In genomic region chr14:23114120-23114458, GRCh38 we compare ENCODE assay signal across 32 cellular contexts. TPM values are rescaled to one million over a fixed set of nuclear protein-coding genes. Genes with fewer than 3 reads are reported as not detected.
DNase-seq lines count a peak whose midpoint lies in the region; ATAC-seq, FAIRE-seq and TF ChIP-seq lines count a peak whose summit lies in the region.
"Had no signal": no experiment of that assay in that cellular context is flagged by ENCODE, and none has a peak within 500 bp of the region (broad histone marks: within the 10 kb centered on the region; RNA-seq: fewer than 3 reads in every experiment).

No MANE protein-coding gene starts in this region.

- H4K8ac ChIP-seq in H1 (ENCODE audit: extremely low read depth, insufficient read depth, low read length), result no peak overlapping the region

- no peaks in the 10 kb centered on the region for H3K36me3 Mint-ChIP-seq in neural progenitor cell
- H3K36me3 Mint-ChIP-seq: stimulated activated naive B cell treated with anti-CD40 and anti-IgM and Interleukin-4, amounts not matched to agents 10 μg/mL and 1 μg/mL and 100 μg/mL, for 72 hours; T-cell had no signal

- CTCF ChIA-PET in H1 (lab: Charles Lee; ENCODE audit: partially characterized antibody), result interaction anchor here (1.1 to 3.7 kb wide), 9 partner anchors 10 to 208 kb away, joined by 3 to 22 read pairs (median 7); partner anchors contain the start of genes CDH24, CIROP and PABPN1

- no peak overlapping the region for H3K4ac ChIP-seq in H1 (replicated peaks; ENCODE audit: insufficient read length, low read depth, low read length)

- no peaks in the 10 kb centered on the region; the same call in 1 of the 2 replicates for H3K23me2 ChIP-seq in H1 (ENCODE audit: low read depth, low read length)

- H3K27ac Mint-ChIP-seq in neural progenitor cell, result no peak overlapping the region
- H3K27ac Mint-ChIP-seq: stimulated activated naive B cell treated with anti-CD40 and anti-IgM and Interleukin-4, amounts not matched to agents 10 μg/mL and 1 μg/mL and 100 μg/mL, for 72 hours had no signal

- no peak overlapping the region for H3K4me3 ChIP-seq in ACC112 (ENCODE audit: low read depth, low read length)
- no peak overlapping the region for H3K4me3 ChIP-seq in HL-60 (replicated peaks; ENCODE audit: insufficient read depth, low read length)
- H3K4me3 ChIP-seq in H1 (ENCODE audit: extremely low read depth in 1 of 4, insufficient read depth in 2 of 4, low read depth in 3 of 4, low read length in 4 of 4), result no peak overlapping the region
- no peak overlapping the region for H3K4me3 ChIP-seq in neural progenitor cell
- H3K4me3 ChIP-seq: MG63, testis, uterus had no signal

- H4K20me1 ChIP-seq in H1 (replicated peaks in 1 of 2; ENCODE audit: control insufficient read depth in 1 of 2, insufficient read depth in 2 of 2, low read length in 2 of 2) (no peaks in the 10 kb centered on the region), neural progenitor cell (ENCODE audit: low read depth) (no peaks in the 10 kb centered on the region)

- peaks cover 4% of the 10 kb centered on the region for H3K27me3 Mint-ChIP-seq in neural progenitor cell (ENCODE audit: insufficient read depth, low read depth)

- no peak overlapping the region for H3K23ac ChIP-seq in H1 (ENCODE audit: insufficient read length)

- H3K14ac ChIP-seq in H1 (ENCODE audit: insufficient read length), result no peak overlapping the region

- peaks cover 33% of the 10 kb centered on the region for H3K4me1 ChIP-seq in ACC112 (ENCODE audit: control insufficient read depth, insufficient read depth, low read length, unreplicated experiment)
- H3K4me1 ChIP-seq in H1 (replicated peaks in 1 of 4; ENCODE audit: control insufficient read depth in 3 of 4, insufficient read depth in 4 of 4, low read length in 3 of 4), result peaks cover 0 to 14% (median 4%) of the 10 kb centered on the region in 4 experiments; a peak in 6 of 7 replicates
- H3K4me1 ChIP-seq in neural progenitor cell, result peaks cover 16% of the 10 kb centered on the region
- H3K4me1 ChIP-seq: testis, uterus had no signal

- no peaks in the 10 kb centered on the region for H3K79me1 ChIP-seq in H1 (ENCODE audit: low read depth, low read length)

- no peak overlapping the region for H3K4me3 Mint-ChIP-seq in neural progenitor cell
- H3K4me3 Mint-ChIP-seq: stimulated activated naive B cell treated with anti-CD40 and anti-IgM and Interleukin-4, amounts not matched to agents 10 μg/mL and 1 μg/mL and 100 μg/mL, for 72 hours; T-cell had no signal

- H3K27me3 ChIP-seq in ACC112 (ENCODE audit: insufficient read depth, low read length), result no peaks in the 10 kb centered on the region
- H3K27me3 ChIP-seq in HL-60 (ENCODE audit: insufficient read depth, poor library complexity, severe bottlenecking), result no peaks in the 10 kb centered on the region
- peaks cover 0 to 3% (median 0%) of the 10 kb centered on the region in 4 experiments; a peak in 2 of 7 replicates for H3K27me3 ChIP-seq in H1 (replicated peaks in 1 of 4; ENCODE audit: control insufficient read depth in 3 of 4, extremely low read depth in 1 of 4, insufficient read depth in 3 of 4, low read length in 3 of 4)
- peaks cover 12% of the 10 kb centered on the region for H3K27me3 ChIP-seq in neural progenitor cell
- H3K27me3 ChIP-seq: MG63, testis, uterus had no signal

- H2BK5ac ChIP-seq in H1 (ENCODE audit: low read depth, low read length), result no peak overlapping the region

- ATAC-seq in HG02884 (IDR thresholded peaks at IDR 0.05; ENCODE audit: unreplicated experiment), result no peak
- ATAC-seq in stimulated activated naive CD8-positive, alpha-beta T cell treated with anti-CD3 and anti-CD28 coated beads, Interleukin-15, Interleukin-2, amounts not matched to agents 100 U/mL and 50 U/mL, for 24 hours, result no peak
- ATAC-seq in GM18519 (IDR thresholded peaks at IDR 0.05; ENCODE audit: low FRiP score, unreplicated experiment), result no peak
- ATAC-seq: T-cell had no signal

- H3K18ac ChIP-seq in H1 (ENCODE audit: extremely low read depth, low read length), result no peak overlapping the region

- peaks cover 16% of the 10 kb centered on the region for H3K4me1 Mint-ChIP-seq in neural progenitor cell

- H3K27ac ChIP-seq in ACC112 (ENCODE audit: low read depth, low read length), result peak overlapping the region; percentile 94
- H3K27ac ChIP-seq in HL-60 (replicated peaks), result peak overlapping the region; percentile 99
- no peak overlapping the region for H3K27ac ChIP-seq in H1 (ENCODE audit: low read depth, low read length)
- no peak overlapping the region for H3K27ac ChIP-seq in neural progenitor cell
- H3K27ac ChIP-seq: testis, uterus had no signal

- H4K91ac ChIP-seq in H1 (replicated peaks; ENCODE audit: insufficient read length, low read length), result no peak overlapping the region

- H3K36me3 ChIP-seq in ACC112 (ENCODE audit: insufficient read depth, low read length), result no peaks in the 10 kb centered on the region
- H3K36me3 ChIP-seq in H1 (ENCODE audit: control insufficient read depth in 2 of 4, insufficient read depth in 4 of 4, low read length in 3 of 4), result no peaks in the 10 kb centered on the region
- no peaks in the 10 kb centered on the region for H3K36me3 ChIP-seq in neural progenitor cell
- H3K36me3 ChIP-seq: MG63, uterus had no signal

- no peak for TF ChIP-seq POLR2A in H1 (IDR thresholded peaks at IDR 0.05; ENCODE audit: control extremely low read depth in 1 of 2, low read depth in 2 of 2, low read length in 2 of 2)

- TF ChIP-seq CTCF in HL-60 (IDR thresholded peaks at IDR 0.05; ENCODE audit: insufficient read depth, low read length) (no peak), H1 (IDR thresholded peaks at IDR 0.05; ENCODE audit: control extremely low read depth in 1 of 3, insufficient read depth in 1 of 3, low read depth in 1 of 3, low read length in 3 of 3) (no peak), neural progenitor cell (IDR thresholded peaks at IDR 0.05) (no peak)

- no peaks in the 10 kb centered on the region for H3K9me3 Mint-ChIP-seq in neural progenitor cell
- H3K9me3 Mint-ChIP-seq: stimulated activated naive B cell treated with anti-CD40 and anti-IgM and Interleukin-4, amounts not matched to agents 10 μg/mL and 1 μg/mL and 100 μg/mL, for 72 hours; T-cell had no signal

- H2BK12ac ChIP-seq in H1 (ENCODE audit: low read depth, low read length), result 0 out of 2 replicates have a peak overlapping the region, but pooled peaks have one; percentile 20

- no peak for TF ChIP-seq RAD21 in H1 (IDR thresholded peaks at IDR 0.05 in 1 of 2, conservative IDR thresholded peaks at IDR 0.05 in 1 of 2; ENCODE audit: low read depth in 2 of 2, low read length in 2 of 2)

- H3K56ac ChIP-seq in H1 (replicated peaks; ENCODE audit: insufficient read length, low read depth, low read length), result no peak overlapping the region

- TF ChIP-seq EP300 in H1 (IDR thresholded peaks at IDR 0.05; ENCODE audit: borderline replicate concordance in 1 of 2, low read depth in 2 of 2, low read length in 2 of 2), result no peak

- peak overlapping the region; percentile 23; the same call in 1 of the 2 replicates for H2BK15ac ChIP-seq in H1 (ENCODE audit: low read length)

- no peak overlapping the region for H2BK120ac ChIP-seq in H1 (replicated peaks; ENCODE audit: low read depth, low read length)

- no peaks in the 10 kb centered on the region for H3K79me2 ChIP-seq in ACC112 (ENCODE audit: control insufficient read depth, insufficient read depth, low read length, unreplicated experiment)
- H3K79me2 ChIP-seq in H1 (ENCODE audit: control insufficient read depth in 1 of 2, insufficient read depth in 2 of 2, low read length in 2 of 2), result no peaks in the 10 kb centered on the region
- H3K79me2 ChIP-seq in neural progenitor cell (ENCODE audit: low read depth), result no peaks in the 10 kb centered on the region

- 0 out of 7 replicates have a peak overlapping the region, but pooled peaks of 1 of the 4 experiments have one; percentile 30 for H3K9ac ChIP-seq in H1 (replicated peaks in 1 of 4; ENCODE audit: extremely low read depth in 1 of 4, low read depth in 3 of 4, low read length in 3 of 4)
- no peak overlapping the region for H3K9ac ChIP-seq in neural progenitor cell

- no peak overlapping the region; a peak in 1 of 4 replicates for H3K4me2 ChIP-seq in H1 (ENCODE audit: insufficient read depth in 1 of 2, low read depth in 2 of 2, low read length in 2 of 2)
- H3K4me2 ChIP-seq in neural progenitor cell, result peak overlapping the region; percentile 35

- 75% methylated on average over 5 of the region's 5 CpGs; no CpG with 5 or more reads in 1 of the 2 experiments for WGBS in H1 (ENCODE audit: extremely low coverage in 1 of 2, insufficient coverage in 1 of 2, insufficient read length in 1 of 2, insufficient replicate concordance in 2 of 2, low coverage in 1 of 2, low lambda C conversion rate in 2 of 2, missing lambda C conversion rate in 1 of 2), 2 experiments

- POLR2A ChIA-PET in H1 (lab: Charles Lee; ENCODE audit: partially characterized antibody), result interaction anchor here (1.0 to 1.5 kb wide), 2 partner anchors 22 to 56 kb away, joined by 3 to 4 read pairs; no protein-coding TSS in a partner anchor

- DNase-seq in HL-60 (ENCODE audit: low read depth in 1 of 2, low spot score in 1 of 2) (no peak), H1 (ENCODE audit: low read depth in 1 of 2, low spot score in 2 of 2) (no peak), neural progenitor cell (ENCODE audit: low spot score) (no peak), HT-29 (ENCODE audit: low spot score) (no peak)
- DNase-seq in stimulated activated naive CD8-positive, alpha-beta T cell treated with anti-CD3 and anti-CD28 coated beads, Interleukin-15, Interleukin-2, amounts not matched to agents 100 U/mL and 50 U/mL, for 24 hours, result no peak
- DNase-seq: activated CD4-positive, alpha-beta T cell treated with anti-CD3 and anti-CD28 coated beads, Interleukin-2, amount 50 U/mL, for 48 hours; activated gamma-delta T cell treated with Interleukin-2 at 50 U/mL for 16 hours; amniotic stem cell; C1 segment of cervical spinal cord; cortex of kidney; EL; HCEC 1CT; kidney; MG63; NCI-H1417 treated with DMSO at 0.1 percent for 48 hours; NCI-H82; SHP77 treated with DMSO at 0.1 percent for 48 hours; stimulated activated CD4-positive, alpha-beta T cell treated with anti-CD3 and anti-CD28 coated beads, Interleukin-4, amount 100 ng/mL, for 24 hours; stimulated activated naive B cell treated with anti-CD40 and anti-IgM and Interleukin-4, amounts not matched to agents 10 μg/mL and 1 μg/mL and 100 μg/mL, for 72 hours; T-cell; testis; uterus had no signal

- H2BK20ac ChIP-seq in H1 (ENCODE audit: low read length), result no peak overlapping the region

- no peaks in the 10 kb centered on the region for H3F3A ChIP-seq in neural progenitor cell (ENCODE audit: low read depth)

- no peak overlapping the region for H4K5ac ChIP-seq in H1 (ENCODE audit: insufficient read length, low read depth, low read length)

- no peaks in the 10 kb centered on the region; a peak in 1 of 4 replicates for H3K9me3 ChIP-seq in H1 (ENCODE audit: insufficient read depth in 2 of 2, low read depth in 1 of 2, low read length in 1 of 2)
- H3K9me3 ChIP-seq in neural progenitor cell (ENCODE audit: low read depth), result no peaks in the 10 kb centered on the region
- H3K9me3 ChIP-seq: MG63, testis, uterus had no signal

- H2AK5ac ChIP-seq in H1 (ENCODE audit: low read depth, low read length), result no peak overlapping the region

- H2AFZ ChIP-seq in ACC112 (ENCODE audit: low read length, unreplicated experiment) (peak overlapping the region; percentile 39), H1 (ENCODE audit: low read length) (0 out of 2 replicates have a peak overlapping the region, but pooled peaks have one; percentile 58), neural progenitor cell (replicated peaks) (peak overlapping the region; percentile 19)

- FAIRE-seq in H1 (lab: Jason Lieb, UNC), result no peak
- FAIRE-seq: bronchial epithelial cell, endometrium, kidney had no signal

RNA-seq across cellular contexts. Expression of gene CEBPE, which starts 5.0 kb away (rescaled TPM):
- total RNA-seq in H1 (2021; fragmentation: NEBNext Ultra II Directional; extraction: Animal tissue kit (Norgen Biotek cat#: 25700)), result not detected in 2 replicates
- 0.05 and 0.06 TPM in 2 replicates for polyA plus RNA-seq in H1 (2011; rRNA removed)
- 0.04 TPM for polyA plus RNA-seq in H1 (2011; cell fraction: cytosol; rRNA removed)
- not detected for polyA plus RNA-seq in H1 (2011; cell fraction: nucleus; rRNA removed)
- polyA plus RNA-seq in H1 (2012, experiment 1 of 2), result not detected in 4 replicates
- polyA plus RNA-seq in H1 (2012, experiment 2 of 2), result not detected
- polyA plus RNA-seq in H1 (2013, experiment 1 of 2), result 0.02 TPM
- not detected for polyA plus RNA-seq in H1 (2013, experiment 2 of 2)
- polyA minus RNA-seq in H1 (2011; rRNA and poly(A)+ RNA removed), result 0.10 TPM in 1 of 2 replicates, not detected in the other
- not detected for polyA minus RNA-seq in H1 (2011; cell fraction: cytosol; rRNA and poly(A)+ RNA removed)
- not detected for polyA minus RNA-seq in H1 (2011; cell fraction: nucleus; rRNA and poly(A)+ RNA removed)
- total RNA-seq in neural progenitor cell (ENCODE audit: low replicate concordance), result not detected in 2 replicates
- total RNA-seq in HT-29 (2014; rRNA removed; shearing (Covaris generic)), result not detected in 2 replicates
- total RNA-seq: bronchial epithelial cell, glomerular endothelial cell, kidney, lower leg skin, renal cortical epithelial cell, uterus had no signal
- polyA plus RNA-seq: AG04450 had no signal

RNA-seq across cellular contexts. Expression of gene CIROP, which starts 9.3 kb away (rescaled TPM):
- total RNA-seq in H1 (2021; fragmentation: NEBNext Ultra II Directional; extraction: Animal tissue kit (Norgen Biotek cat#: 25700)), result not detected in 2 replicates
- 0.03 and 0.06 TPM in 2 replicates for polyA plus RNA-seq in H1 (2011; rRNA removed)
- not detected for polyA plus RNA-seq in H1 (2011; cell fraction: cytosol; rRNA removed)
- 0.17 TPM for polyA plus RNA-seq in H1 (2011; cell fraction: nucleus; rRNA removed)
- 0.07 to 0.13 TPM in 2 of 4 replicates, not detected in the others for polyA plus RNA-seq in H1 (2012, experiment 1 of 2)
- polyA plus RNA-seq in H1 (2012, experiment 2 of 2), result not detected
- polyA plus RNA-seq in H1 (2013, experiment 1 of 2), result 0.02 TPM
- 0.02 TPM for polyA plus RNA-seq in H1 (2013, experiment 2 of 2)
- polyA minus RNA-seq in H1 (2011; rRNA and poly(A)+ RNA removed), result 0.13 TPM in 1 of 2 replicates, not detected in the other
- polyA minus RNA-seq in H1 (2011; cell fraction: cytosol; rRNA and poly(A)+ RNA removed), result not detected
- polyA minus RNA-seq in H1 (2011; cell fraction: nucleus; rRNA and poly(A)+ RNA removed), result not detected
- total RNA-seq in neural progenitor cell (ENCODE audit: low replicate concordance), result 0.06 TPM in 1 of 2 replicates, not detected in the other
- total RNA-seq in HT-29 (2014; rRNA removed; shearing (Covaris generic)), result not detected in 2 replicates
- total RNA-seq: bronchial epithelial cell, glomerular endothelial cell, kidney, lower leg skin, mucosa of gallbladder, renal cortical epithelial cell, T-cell, testis, uterus had no signal

RNA-seq across cellular contexts. Expression of gene C14orf119, which starts 18.8 kb away (rescaled TPM):
- 78.1 and 91.2 TPM in 2 replicates for total RNA-seq in H1 (2021; fragmentation: NEBNext Ultra II Directional; extraction: Animal tissue kit (Norgen Biotek cat#: 25700))
- polyA plus RNA-seq in H1 (2011; rRNA removed), result 49.8 and 94.0 TPM in 2 replicates
- 60.3 TPM for polyA plus RNA-seq in H1 (2011; cell fraction: cytosol; rRNA removed)
- polyA plus RNA-seq in H1 (2011; cell fraction: nucleus; rRNA removed), result 39.8 TPM
- polyA plus RNA-seq in H1 (2012, experiment 1 of 2), result 52.5 to 86.4 TPM (median 81.7 TPM) in 4 replicates
- 22.6 TPM for polyA plus RNA-seq in H1 (2012, experiment 2 of 2)
- 32.8 TPM for polyA plus RNA-seq in H1 (2013, experiment 1 of 2)
- polyA plus RNA-seq in H1 (2013, experiment 2 of 2), result 35.7 TPM
- polyA minus RNA-seq in H1 (2011; rRNA and poly(A)+ RNA removed), result 92.8 and 117 TPM in 2 replicates
- 28.5 TPM for polyA minus RNA-seq in H1 (2011; cell fraction: cytosol; rRNA and poly(A)+ RNA removed)
- 34.4 TPM for polyA minus RNA-seq in H1 (2011; cell fraction: nucleus; rRNA and poly(A)+ RNA removed)
- total RNA-seq in neural progenitor cell (ENCODE audit: low replicate concordance), result 32.0 and 37.5 TPM in 2 replicates
- total RNA-seq in HT-29 (2014; rRNA removed; shearing (Covaris generic)), result 31.4 and 36.3 TPM in 2 replicates

RNA-seq across cellular contexts. Expression of gene ACIN1, which starts 19.2 kb away (rescaled TPM):
- 233 and 237 TPM in 2 replicates for total RNA-seq in H1 (2021; fragmentation: NEBNext Ultra II Directional; extraction: Animal tissue kit (Norgen Biotek cat#: 25700))
- polyA plus RNA-seq in H1 (2011; rRNA removed), result 132 and 153 TPM in 2 replicates
- polyA plus RNA-seq in H1 (2011; cell fraction: cytosol; rRNA removed), result 184 TPM
- 411 TPM for polyA plus RNA-seq in H1 (2011; cell fraction: nucleus; rRNA removed)
- polyA plus RNA-seq in H1 (2012, experiment 1 of 2), result 220 to 270 TPM (median 242 TPM) in 4 replicates
- polyA plus RNA-seq in H1 (2012, experiment 2 of 2), result 88.4 TPM
- polyA plus RNA-seq in H1 (2013, experiment 1 of 2), result 173 TPM
- 154 TPM for polyA plus RNA-seq in H1 (2013, experiment 2 of 2)
- 167 and 168 TPM in 2 replicates for polyA minus RNA-seq in H1 (2011; rRNA and poly(A)+ RNA removed)
- 126 TPM for polyA minus RNA-seq in H1 (2011; cell fraction: cytosol; rRNA and poly(A)+ RNA removed)
- polyA minus RNA-seq in H1 (2011; cell fraction: nucleus; rRNA and poly(A)+ RNA removed), result 251 TPM
- total RNA-seq in neural progenitor cell (ENCODE audit: low replicate concordance), result 184 and 215 TPM in 2 replicates
- 59.1 and 64.4 TPM in 2 replicates for total RNA-seq in HT-29 (2014; rRNA removed; shearing (Covaris generic))

RNA-seq across cellular contexts. Expression of gene CDH24, which starts 56.8 kb away (rescaled TPM):
- total RNA-seq in H1 (2021; fragmentation: NEBNext Ultra II Directional; extraction: Animal tissue kit (Norgen Biotek cat#: 25700)), result 18.1 TPM in 2 replicates
- polyA plus RNA-seq in H1 (2011; rRNA removed), result 27.6 and 41.8 TPM in 2 replicates
- 22.4 TPM for polyA plus RNA-seq in H1 (2011; cell fraction: cytosol; rRNA removed)
- 122 TPM for polyA plus RNA-seq in H1 (2011; cell fraction: nucleus; rRNA removed)
- 13.2 to 19.3 TPM (median 18.1 TPM) in 4 replicates for polyA plus RNA-seq in H1 (2012, experiment 1 of 2)
- 12.2 TPM for polyA plus RNA-seq in H1 (2012, experiment 2 of 2)
- polyA plus RNA-seq in H1 (2013, experiment 1 of 2), result 15.1 TPM
- polyA plus RNA-seq in H1 (2013, experiment 2 of 2), result 14.6 TPM
- polyA minus RNA-seq in H1 (2011; rRNA and poly(A)+ RNA removed), result 16.9 and 24.6 TPM in 2 replicates
- polyA minus RNA-seq in H1 (2011; cell fraction: cytosol; rRNA and poly(A)+ RNA removed), result 11.2 TPM
- 18.3 TPM for polyA minus RNA-seq in H1 (2011; cell fraction: nucleus; rRNA and poly(A)+ RNA removed)
- 15.0 and 35.9 TPM in 2 replicates for total RNA-seq in neural progenitor cell (ENCODE audit: low replicate concordance)
- total RNA-seq in HT-29 (2014; rRNA removed; shearing (Covaris generic)), result 11.4 and 15.0 TPM in 2 replicates

Comparison
In these comparisons a context has a peak if more than half of its experiments do, and no peak if none do; other contexts are left out.
1. H3K27ac ChIP-seq: peak in ACC112 (single experiment) and HL-60 (single experiment); none in H1 (single experiment) and neural progenitor cell (single experiment).
2. Peak in every context shown above with its lines, with median percentiles within 50 percentile points of each other: H2AFZ ChIP-seq.